ENCODE assay signal across 11 cellular contexts in the genomic region with DNA sequence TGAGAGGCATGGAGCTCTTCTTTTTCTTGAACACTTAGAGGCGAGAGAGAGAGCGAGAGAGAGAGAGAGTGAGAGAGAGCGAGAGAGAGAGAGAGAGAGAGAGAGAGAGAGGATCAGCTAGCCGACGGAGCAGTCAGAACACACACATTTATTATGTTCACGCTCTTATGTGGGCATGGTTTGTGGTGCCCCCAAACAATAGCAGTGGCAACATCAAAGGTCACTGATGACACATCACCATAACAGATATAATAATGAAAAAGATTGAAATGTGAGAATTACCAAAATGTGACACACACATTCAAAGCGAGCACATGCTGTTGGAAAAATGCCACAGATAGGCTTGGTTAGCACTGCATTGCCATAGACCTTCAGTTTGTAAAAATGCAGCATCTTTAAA.
DNase-seq lines count a peak whose midpoint lies in the region; ATAC-seq and TF ChIP-seq lines count a peak whose summit lies in the region.
"Had no signal": no experiment of that assay in that cellular context is flagged by ENCODE, and none has a peak within 500 bp of the region (broad histone marks: within the 10 kb centered on the region; RNA-seq: fewer than 3 reads in every experiment).

No MANE protein-coding gene starts in this region.

- H3K27me3 Mint-ChIP-seq in activated T-helper 17 cell treated with anti-CD3 and anti-CD28 coated beads, Interleukin-2, amount 50 U/mL, for 72 hours, result no peaks in the 10 kb centered on the region

- CTCF ChIA-PET in HEK293 (lab: Yijun Ruan, JAX), result interaction anchor here (0.6 to 0.9 kb wide), 2 partner anchors 10 to 178 kb away, joined by 3 to 7 read pairs; no protein-coding TSS in a partner anchor

- H3K36me3 Mint-ChIP-seq in activated T-helper 17 cell treated with anti-CD3 and anti-CD28 coated beads, Interleukin-2, amount 50 U/mL, for 72 hours (ENCODE audit: low read depth), result peaks cover 16% of the 10 kb centered on the region

- no peaks in the 10 kb centered on the region for H3K9me3 ChIP-seq in HEK293 (ENCODE audit: control insufficient read depth, insufficient read depth, low read depth, low read length)

- H3K4me3 Mint-ChIP-seq in activated T-helper 17 cell treated with anti-CD3 and anti-CD28 coated beads, Interleukin-2, amount 50 U/mL, for 72 hours, result no peak overlapping the region

- ATAC-seq in activated T-helper 17 cell treated with anti-CD3 and anti-CD28 coated beads, Interleukin-2, amount 50 U/mL, for 72 hours (replicated peaks), result peak; percentile 76

- H3K27ac ChIP-seq in HEK293 (ENCODE audit: extremely low read depth, low read depth, low read length), result no peak overlapping the region
- H3K27ac ChIP-seq: WERI-Rb-1 had no signal

- no peaks in the 10 kb centered on the region for H3K36me3 ChIP-seq in HEK293 (ENCODE audit: control insufficient read depth in 2 of 2, insufficient read depth in 1 of 2, low read length in 2 of 2)
- H3K36me3 ChIP-seq: WERI-Rb-1 had no signal

- H3K27ac Mint-ChIP-seq in activated T-helper 17 cell treated with anti-CD3 and anti-CD28 coated beads, Interleukin-2, amount 50 U/mL, for 72 hours, result peak overlapping the region; percentile 50

- no peaks in the 10 kb centered on the region for H3K4me1 ChIP-seq in HEK293 (ENCODE audit: control insufficient read depth, insufficient read depth, low read length)

- H3K4me3 ChIP-seq in HEK293 (ENCODE audit: low read depth, low read length) (no peak overlapping the region), foreskin fibroblast (ENCODE audit: low read depth in 1 of 2, low read length in 2 of 2) (no peak overlapping the region)

- peak; percentile 28 to 70 for DNase-seq in foreskin fibroblast
- peak; percentile 18 to 19 for DNase-seq in stimulated activated CD8-positive, alpha-beta memory T cell treated with anti-CD3 and anti-CD28 coated beads, Interleukin-15, amount 100 ng/mL, for 48 hours (ENCODE audit: low read depth in 2 of 2)
- DNase-seq in NCI-H526 (lab: John Stamatoyannopoulos, UW), result no peak
- no peak for DNase-seq in activated CD4-positive, alpha-beta T cell treated with anti-CD3 and anti-CD28 coated beads for 4 hours
- no peak for DNase-seq in SHP77 treated with DMSO at 0.1 percent for 48 hours (lab: John Stamatoyannopoulos, UW)
- no peak for DNase-seq in ecto neural progenitor cell (ENCODE audit: low spot score)
- DNase-seq: NCI-H510A treated with DMSO at 0.1 percent for 48 hours, small intestine, WERI-Rb-1 had no signal

- H3K4me1 Mint-ChIP-seq in activated T-helper 17 cell treated with anti-CD3 and anti-CD28 coated beads, Interleukin-2, amount 50 U/mL, for 72 hours, result peaks cover 35% of the 10 kb centered on the region

- H3K9me3 Mint-ChIP-seq in activated T-helper 17 cell treated with anti-CD3 and anti-CD28 coated beads, Interleukin-2, amount 50 U/mL, for 72 hours, result no peaks in the 10 kb centered on the region

- POLR2A ChIA-PET in HEK293 (lab: Yijun Ruan, JAX), result no interaction called here

- TF ChIP-seq CTCF in HEK293 (tag by site-specific recombination; IDR thresholded peaks at IDR 0.05) (no peak), foreskin fibroblast (IDR thresholded peaks at IDR 0.05; ENCODE audit: low read depth, low read length) (no peak)

TF ChIP-seq in HEK293, 187 proteins besides CTCF, POLR2A, EP300 and RAD21:
- TF ChIP-seq, protein P1, sequence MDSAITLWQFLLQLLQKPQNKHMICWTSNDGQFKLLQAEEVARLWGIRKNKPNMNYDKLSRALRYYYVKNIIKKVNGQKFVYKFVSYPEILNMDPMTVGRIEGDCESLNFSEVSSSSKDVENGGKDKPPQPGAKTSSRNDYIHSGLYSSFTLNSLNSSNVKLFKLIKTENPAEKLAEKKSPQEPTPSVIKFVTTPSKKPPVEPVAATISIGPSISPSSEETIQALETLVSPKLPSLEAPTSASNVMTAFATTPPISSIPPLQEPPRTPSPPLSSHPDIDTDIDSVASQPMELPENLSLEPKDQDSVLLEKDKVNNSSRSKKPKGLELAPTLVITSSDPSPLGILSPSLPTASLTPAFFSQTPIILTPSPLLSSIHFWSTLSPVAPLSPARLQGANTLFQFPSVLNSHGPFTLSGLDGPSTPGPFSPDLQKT (IDR thresholded peaks at IDR 0.05; ENCODE audit: borderline replicate concordance, low read depth, low read length), result no peak
- TF ChIP-seq ZBTB20 (tag by site-specific recombination; IDR thresholded peaks at IDR 0.05), result no peak
- TF ChIP-seq HOXD13 (CRISPR knock-in tag; IDR thresholded peaks at IDR 0.05; ENCODE audit: borderline replicate concordance), result no peak
- no peak for TF ChIP-seq ZNF548 (tag by site-specific recombination; IDR thresholded peaks at IDR 0.05)
- peak; percentile 96 for TF ChIP-seq ZNF596 (tag by site-specific recombination; IDR thresholded peaks at IDR 0.05)
- no peak for TF ChIP-seq ZNF660 (tag by site-specific recombination; IDR thresholded peaks at IDR 0.05)

Comparison
In these comparisons a context has a peak if more than half of its experiments do, and no peak if none do; other contexts are left out.
1. DNase-seq: peak in foreskin fibroblast (2 of 2) and stimulated activated CD8-positive, alpha-beta memory T cell treated with anti-CD3 and anti-CD28 coated beads, Interleukin-15, amount 100 ng/mL, for 48 hours (2 of 2); none in NCI-H526 (0 of 2), activated CD4-positive, alpha-beta T cell treated with anti-CD3 and anti-CD28 coated beads for 4 hours (0 of 2), SHP77 treated with DMSO at 0.1 percent for 48 hours (single experiment) and ecto neural progenitor cell (single experiment).